Comparison of ENCODE assay signal across 7 cellular contexts in the genomic region with DNA sequence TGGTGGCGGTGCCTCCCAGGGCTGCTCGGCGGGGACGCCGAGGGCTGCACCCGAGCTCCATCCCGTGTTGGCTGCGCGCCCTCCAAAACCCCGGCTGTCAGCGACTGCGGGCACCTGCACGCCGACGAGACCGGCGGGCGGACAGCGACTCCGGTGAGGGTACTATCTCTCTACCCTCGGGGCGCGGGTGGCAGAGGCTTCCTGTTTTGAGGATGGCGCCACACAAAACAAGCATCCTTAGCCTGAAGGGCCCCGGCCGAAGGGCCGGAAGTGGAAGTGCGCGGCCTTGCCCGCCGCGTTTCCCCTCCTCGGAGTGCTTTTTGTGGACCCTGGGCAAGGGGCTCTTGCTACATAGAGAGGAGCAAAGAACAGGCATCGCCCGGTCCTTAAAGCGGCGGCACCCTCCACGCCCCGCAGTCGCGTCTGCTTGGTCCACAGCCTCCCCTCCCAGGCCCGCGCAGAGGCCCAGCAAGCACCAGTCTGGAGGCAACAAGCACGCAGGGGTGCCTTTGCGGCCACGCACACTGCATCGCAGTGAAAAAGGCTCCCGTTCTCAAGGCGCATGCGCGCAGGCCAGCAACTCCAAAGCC. TPM values are rescaled to one million over a fixed set of nuclear protein-coding genes. Genes with fewer than 3 reads are reported as not detected.
DNase-seq lines count a peak whose midpoint lies in the region; ATAC-seq and TF ChIP-seq lines count a peak whose summit lies in the region.

No MANE protein-coding gene starts in this region.

- in situ Hi-C loops in IMR-90 (cut with MboI; ENCODE audit: low sequenced_read_pairs) = no loop called here

- 0% methylated on average over 2 of the region's 51 CpGs; no CpG with 5 or more reads in 1 of the 2 experiments for WGBS in IMR-90 (ENCODE audit: extremely low coverage in 2 of 2, insufficient read length in 1 of 2), 2 experiments
- WGBS in SK-N-SH (ENCODE audit: low lambda C conversion rate) = 2% methylated on average over 25 of the region's 51 CpGs

- TF ChIP-seq RAD21 in IMR-90 (IDR thresholded peaks at IDR 0.05; ENCODE audit: low read length) (no peak), SK-N-SH (IDR thresholded peaks at IDR 0.05; ENCODE audit: low read length) (no peak)

- H3K56ac ChIP-seq in IMR-90 (ENCODE audit: extremely low read depth, insufficient read depth, low read length) = peak overlapping the region; percentile 77

- peak overlapping the region; percentile 91 to 92 for H4K8ac ChIP-seq in IMR-90 (ENCODE audit: low read depth in 2 of 2, low read length in 2 of 2)

- peak overlapping the region; percentile 96 for H2AK9ac ChIP-seq in IMR-90 (replicated peaks; ENCODE audit: low read depth, low read length, poor library complexity)

- H3K9me1 ChIP-seq in IMR-90 (ENCODE audit: insufficient read depth, low read length) = peaks cover 8% of the 10 kb centered on the region; the same call in 1 of the 2 replicates

- 0 out of 3 replicates have a peak overlapping the region, but pooled peaks have one; percentile 37 for H2BK15ac ChIP-seq in IMR-90 (ENCODE audit: low read depth, low read length)

- ATAC-seq in GM21723 (IDR thresholded peaks at IDR 0.05; ENCODE audit: unreplicated experiment) (peak; percentile 45), IMR-90 (ENCODE audit: low read depth) (peak; percentile 21)

- H2AFZ ChIP-seq in IMR-90 (replicated peaks; ENCODE audit: low read length, poor library complexity) (peak overlapping the region; percentile 100), SK-N-SH (ENCODE audit: low read depth) (peak overlapping the region; percentile 86)

- H3K23ac ChIP-seq in IMR-90 (ENCODE audit: low read depth, low read length) = peak overlapping the region; percentile 94

- peaks cover 3% of the 10 kb centered on the region for H3K4me1 ChIP-seq in IMR-90 (ENCODE audit: control insufficient read depth, insufficient read depth, low read length)
- H3K4me1 ChIP-seq in SK-N-SH (ENCODE audit: control insufficient read depth in 1 of 2, insufficient read depth in 2 of 2, low read depth in 1 of 2, low read length in 1 of 2) = peaks cover 4 to 15% of the 10 kb centered on the region in 2 experiments; a peak in 2 of 4 replicates
- peaks cover 0 to 11% of the 10 kb centered on the region in 2 donors for H3K4me1 ChIP-seq in breast epithelium

- H3K9me2 ChIP-seq in SK-N-SH = no peaks in the 10 kb centered on the region

- H3K4me3 ChIP-seq in GM12864 (ENCODE audit: low read depth, low read length) (peak overlapping the region; percentile 71), IMR-90 (ENCODE audit: insufficient read depth, low read depth, low read length) (peak overlapping the region; percentile 45), SK-N-SH (ENCODE audit: low read depth in 2 of 2, low read length in 1 of 2) (peak overlapping the region; percentile 70 to 76), breast epithelium (peak overlapping the region; percentile 81 to 90 (median 88))

- TF ChIP-seq EP300 in SK-N-SH (IDR thresholded peaks at IDR 0.05; ENCODE audit: borderline replicate concordance in 1 of 2, low read depth in 1 of 2, low read length in 1 of 2) = no peak

- H3K14ac ChIP-seq in IMR-90 (replicated peaks; ENCODE audit: low read depth, low read length) = peak overlapping the region; percentile 73

- H3K4me2 ChIP-seq in IMR-90 (ENCODE audit: low read depth, low read length) = peak overlapping the region; percentile 86
- H3K4me2 ChIP-seq in SK-N-SH = peak overlapping the region; percentile 93

- H3K27ac ChIP-seq in IMR-90 (ENCODE audit: insufficient read depth, low read length) (peak overlapping the region; percentile 85), SK-N-SH (ENCODE audit: low read depth in 2 of 2, low read length in 1 of 2) (peak overlapping the region; percentile 90 to 99), breast epithelium (peak overlapping the region; percentile 95)

- peak overlapping the region; percentile 84 for H2BK5ac ChIP-seq in IMR-90 (ENCODE audit: low read depth, low read length, poor library complexity, severe bottlenecking)

- CTCF ChIA-PET in IMR-90 (lab: Yijun Ruan, JAX) (no interaction called here), SK-N-SH (lab: Yijun Ruan, JAX) (interaction anchor here (1.0 kb wide), 1 partner anchor 603 kb away, joined by 3 read pairs; no protein-coding TSS in a partner anchor)

- no peaks in the 10 kb centered on the region for H4K20me1 ChIP-seq in IMR-90 (ENCODE audit: insufficient read depth, low read length)
- H4K20me1 ChIP-seq in SK-N-SH (ENCODE audit: insufficient read depth) = no peaks in the 10 kb centered on the region

- no peaks in the 10 kb centered on the region; a peak in 1 of 4 replicates for H3K79me1 ChIP-seq in IMR-90 (ENCODE audit: low read depth in 1 of 2, low read length in 2 of 2)

- H3K9ac ChIP-seq in IMR-90 (ENCODE audit: low read depth, low read length) (peak overlapping the region; percentile 74), SK-N-SH (peak overlapping the region; percentile 80)

- no peaks in the 10 kb centered on the region for H3K36me3 ChIP-seq in IMR-90 (ENCODE audit: control insufficient read depth, insufficient read depth, low read length)
- no peaks in the 10 kb centered on the region for H3K36me3 ChIP-seq in SK-N-SH (replicated peaks in 1 of 2; ENCODE audit: control insufficient read depth in 1 of 2, insufficient read depth in 2 of 2, low read length in 1 of 2)
- H3K36me3 ChIP-seq in breast epithelium = no peaks in the 10 kb centered on the region

- peaks cover 6% of the 10 kb centered on the region for H3F3A ChIP-seq in SK-N-SH (replicated peaks; ENCODE audit: insufficient read depth)

- intact Hi-C loops in IMR-90 (cut with micrococcal nuclease) (no loop called here), breast epithelium (cut with DNase I; ENCODE audit: low total_unique reads) (no loop called here)

- TF ChIP-seq CTCF in GM12864 (IDR thresholded peaks at IDR 0.05; ENCODE audit: low read depth, low read length, missing control alignments) (no peak), IMR-90 (conservative IDR thresholded peaks at IDR 0.05; ENCODE audit: low read depth, low read length) (no peak), SK-N-SH (IDR thresholded peaks at IDR 0.05) (no peak), breast epithelium (IDR thresholded peaks at IDR 0.05) (no peak)

- H2BK120ac ChIP-seq in IMR-90 (ENCODE audit: low read depth, low read length) = peak overlapping the region; percentile 65

- H3K79me2 ChIP-seq in SK-N-SH (ENCODE audit: insufficient read depth) = no peaks in the 10 kb centered on the region

- H3K9me3 ChIP-seq in IMR-90 (ENCODE audit: control insufficient read depth, insufficient read depth, low read length) (no peaks in the 10 kb centered on the region), SK-N-SH (peaks cover 5% of the 10 kb centered on the region), breast epithelium (peaks cover 5 to 11% of the 10 kb centered on the region in 2 donors)

- BruUV-seq in IMR-90 (replicated peaks; lab: Mats Ljungman, UMichigan) = no TSS peak

- DNase-seq in GM12864 (ENCODE audit: low read depth) = no peak
- no peak for DNase-seq in IMR-90
- peak; percentile 82 for DNase-seq in SK-N-SH
- peak; percentile 41 to 64 for DNase-seq in breast epithelium (ENCODE audit: low spot score in 2 of 2)
- DNase-seq in kidney glomerular epithelial cell (lab: John Stamatoyannopoulos, UW) = peak; percentile 78
- peak; percentile 65 for DNase-seq in stimulated activated CD4-positive, alpha-beta T cell treated with anti-CD3 and anti-CD28 coated beads, Interleukin-1b, Interleukin-23, amount 100 ng/mL, for 48 hours

- H3K18ac ChIP-seq in IMR-90 (ENCODE audit: low read depth, low read length) = peak overlapping the region; percentile 62

- no peak overlapping the region for H2BK20ac ChIP-seq in IMR-90 (ENCODE audit: low read depth, low read length)

- H4K5ac ChIP-seq in IMR-90 (ENCODE audit: low read depth, low read length) = peak overlapping the region; percentile 81

- H3K27me3 ChIP-seq in IMR-90 (ENCODE audit: control insufficient read depth, insufficient read depth, low read length) = no peaks in the 10 kb centered on the region
- no peaks in the 10 kb centered on the region for H3K27me3 ChIP-seq in SK-N-SH (ENCODE audit: insufficient read depth)
- no peaks in the 10 kb centered on the region for H3K27me3 ChIP-seq in breast epithelium

- peak overlapping the region; percentile 98 for H3K4ac ChIP-seq in IMR-90 (ENCODE audit: low read depth, low read length)

- POLR2A ChIA-PET in IMR-90 (lab: Charles Lee; ENCODE audit: unreplicated experiment) = no interaction called here
- POLR2A ChIA-PET in SK-N-SH (lab: Yijun Ruan, JAX) = interaction anchor here (0.6 to 1.0 kb wide), 4 partner anchors 379 to 727 kb away, joined by 3 to 4 read pairs (median 3); a partner anchor contains a TSS

- H4K91ac ChIP-seq in IMR-90 (ENCODE audit: insufficient read depth, low read depth, low read length) = peak overlapping the region; percentile 76

- 0 out of 2 replicates have a peak overlapping the region, but pooled peaks have one; percentile 24 for H2AK5ac ChIP-seq in IMR-90 (ENCODE audit: low read depth, low read length)

- dilution Hi-C loops in IMR-90 (cut with HindIII; ENCODE audit: low sequenced_read_pairs, unreplicated experiment) = no loop called here

- TF ChIP-seq POLR2A in IMR-90 (IDR thresholded peaks at IDR 0.05; ENCODE audit: low read depth, low read length) (peak; percentile 70), breast epithelium (IDR thresholded peaks at IDR 0.05) (peak; percentile 81)

TF ChIP-seq in IMR-90, 13 proteins besides CTCF, POLR2A, EP300 and RAD21:
- TF ChIP-seq MXI1 (IDR thresholded peaks at IDR 0.05; ENCODE audit: borderline replicate concordance, low read depth, low read length) (0 out of 2 replicates have a peak, but pooled peaks have one; percentile 17), RFX5 (IDR thresholded peaks at IDR 0.05; ENCODE audit: low read depth, low read length) (no peak)

TF ChIP-seq in SK-N-SH, 30 proteins besides CTCF, POLR2A, EP300 and RAD21 (continues in another document):
- no peak for TF ChIP-seq RXRA (IDR thresholded peaks at IDR 0.05; ENCODE audit: borderline replicate concordance, low read depth)
- TF ChIP-seq MXI1 (IDR thresholded peaks at IDR 0.05; ENCODE audit: low read depth, low read length) = no peak
- TF ChIP-seq, protein P1, sequence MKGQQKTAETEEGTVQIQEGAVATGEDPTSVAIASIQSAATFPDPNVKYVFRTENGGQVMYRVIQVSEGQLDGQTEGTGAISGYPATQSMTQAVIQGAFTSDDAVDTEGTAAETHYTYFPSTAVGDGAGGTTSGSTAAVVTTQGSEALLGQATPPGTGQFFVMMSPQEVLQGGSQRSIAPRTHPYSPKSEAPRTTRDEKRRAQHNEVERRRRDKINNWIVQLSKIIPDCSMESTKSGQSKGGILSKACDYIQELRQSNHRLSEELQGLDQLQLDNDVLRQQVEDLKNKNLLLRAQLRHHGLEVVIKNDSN (IDR thresholded peaks at IDR 0.05; ENCODE audit: borderline replicate concordance, low read depth) = no peak
- no peak for TF ChIP-seq FOXM1 (IDR thresholded peaks at IDR 0.05; ENCODE audit: low read depth)

RNA-seq across cellular contexts. Expression of a gene that starts 0.6 kb away (rescaled TPM):
- total RNA-seq in IMR-90 (2012; rRNA removed) = 3.3 and 3.8 TPM in 2 replicates
- polyA plus RNA-seq in IMR-90 (2012; rRNA removed) = 5.8 and 6.1 TPM in 2 replicates
- polyA plus RNA-seq in IMR-90 (2012; cell fraction: cytosol; rRNA removed) = 4.5 and 6.1 TPM in 2 replicates
- 13.1 and 19.4 TPM in 2 replicates for polyA plus RNA-seq in IMR-90 (2012; cell fraction: nucleus; rRNA removed; ENCODE audit: low replicate concordance)
- 11.8 and 12.1 TPM in 2 replicates for polyA plus RNA-seq in SK-N-SH (2012; rRNA removed)
- polyA plus RNA-seq in SK-N-SH (2012; cell fraction: cytosol; rRNA removed) = 6.6 and 8.3 TPM in 2 replicates
- polyA plus RNA-seq in SK-N-SH (2012; cell fraction: nucleus; rRNA removed) = 34.6 and 42.3 TPM in 2 replicates
- total RNA-seq in breast epithelium = 100 to 1,000 TPM in 1 of 3 donors, 10 to 100 TPM in 2; 51.8 to 307 (median 60.6) TPM

Comparison
In these comparisons a context has a peak if more than half of its experiments do, and no peak if none do; other contexts are left out.
1. DNase-seq: peak in SK-N-SH (single experiment), breast epithelium (2 of 2), kidney glomerular epithelial cell (single experiment) and stimulated activated CD4-positive, alpha-beta T cell treated with anti-CD3 and anti-CD28 coated beads, Interleukin-1b, Interleukin-23, amount 100 ng/mL, for 48 hours (single experiment); none in GM12864 (single experiment) and IMR-90 (single experiment).
2. RNA of a gene that starts 0.6 kb away (total RNA-seq): 51.8 to 307 TPM in breast epithelium; 3.3 to 3.8 TPM in IMR-90; every median in the first group is over 10 times any median in the second.
3. Peak in every context shown above with its lines, with median percentiles within 50 percentile points of each other: H3K4me3 ChIP-seq and H3K27ac ChIP-seq.